ENCODE assay signal across 19 cellular contexts in the genomic region with DNA sequence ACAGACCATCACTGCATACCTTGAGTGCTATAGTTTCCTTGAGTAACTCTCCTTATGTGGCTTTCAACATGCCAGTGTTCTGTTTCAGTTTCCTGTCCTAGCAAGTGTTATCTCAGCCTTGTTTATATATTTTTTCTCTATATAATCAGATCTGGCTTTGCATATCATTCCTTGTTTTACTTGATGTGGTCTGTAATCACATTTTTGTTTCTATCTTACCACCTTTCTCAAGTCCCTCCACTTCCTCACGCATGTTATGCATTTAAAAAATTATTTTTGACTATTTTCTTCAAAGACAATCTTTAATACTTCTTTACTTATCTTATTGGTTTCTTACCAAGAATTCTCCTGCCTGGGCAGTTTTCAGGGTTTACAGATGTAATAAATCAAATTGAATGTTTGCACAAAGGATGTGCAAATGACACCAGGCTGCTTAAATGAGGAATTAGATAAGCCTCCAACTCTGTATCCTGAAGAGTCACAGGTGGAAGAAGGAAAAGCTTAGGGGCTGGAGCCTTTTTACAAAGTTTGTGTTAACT.
A peak's percentile ranks its signal among the peaks of the same experiment; 100 is the strongest.
DNase-seq lines count a peak whose midpoint lies in the region; ATAC-seq and TF ChIP-seq lines count a peak whose summit lies in the region.
"Had no signal": no experiment of that assay in that cellular context is flagged by ENCODE, and none has a peak within 500 bp of the region (broad histone marks: within the 10 kb centered on the region; RNA-seq: fewer than 3 reads in every experiment).

No MANE protein-coding gene starts in this region.

- H3K27me3 ChIP-seq in IMR-90 (ENCODE audit: control insufficient read depth, insufficient read depth, low read length) = peaks cover 4% of the 10 kb centered on the region
- H3K27me3 ChIP-seq in gastroesophageal sphincter = no peaks in the 10 kb centered on the region
- H3K27me3 ChIP-seq: SJCRH30 had no signal

- H2AFZ ChIP-seq in IMR-90 (replicated peaks; ENCODE audit: low read length, poor library complexity) = no peak overlapping the region

- H3K23ac ChIP-seq in IMR-90 (ENCODE audit: low read depth, low read length) = no peak overlapping the region

- CTCF ChIA-PET in IMR-90 (lab: Yijun Ruan, JAX) = no interaction called here

- in situ Hi-C loops in IMR-90 (cut with MboI; ENCODE audit: low sequenced_read_pairs) = loop anchor here (5.0 to 25.0 kb wide), 4 partner anchors 347 to 1322 kb away; partner anchors contain the start of gene BMPR1B

- H3K4me2 ChIP-seq in IMR-90 (ENCODE audit: low read depth, low read length) = no peak overlapping the region

- H4K91ac ChIP-seq in IMR-90 (ENCODE audit: insufficient read depth, low read depth, low read length) = no peak overlapping the region

- intact Hi-C loops in IMR-90 (cut with micrococcal nuclease) = no loop called here

- H3K56ac ChIP-seq in IMR-90 (ENCODE audit: extremely low read depth, insufficient read depth, low read length) = no peak overlapping the region

- H3K36me3 ChIP-seq in IMR-90 (ENCODE audit: control insufficient read depth, insufficient read depth, low read length) (no peaks in the 10 kb centered on the region), gastroesophageal sphincter (no peaks in the 10 kb centered on the region)
- H3K36me3 ChIP-seq: HAP-1, SJCRH30 had no signal

- TF ChIP-seq RAD21 in IMR-90 (IDR thresholded peaks at IDR 0.05; ENCODE audit: low read length) = no peak

- dilution Hi-C loops in IMR-90 (cut with HindIII; ENCODE audit: low sequenced_read_pairs, unreplicated experiment) = loop anchor here (25.0 kb wide), 1 partner anchor 472 kb away; no protein-coding TSS in a partner anchor

- BruUV-seq in IMR-90 (replicated peaks; lab: Mats Ljungman, UMichigan) = no TSS peak

- no peak overlapping the region for H2BK15ac ChIP-seq in IMR-90 (ENCODE audit: low read depth, low read length)

- no peak for TF ChIP-seq EP300 in gastroesophageal sphincter (IDR thresholded peaks at IDR 0.05)

- no peak overlapping the region for H3K14ac ChIP-seq in IMR-90 (replicated peaks; ENCODE audit: low read depth, low read length)

- no peaks in the 10 kb centered on the region for H3K9me3 ChIP-seq in IMR-90 (ENCODE audit: control insufficient read depth, insufficient read depth, low read length)
- H3K9me3 ChIP-seq in gastroesophageal sphincter = no peaks in the 10 kb centered on the region
- H3K9me3 ChIP-seq: Caco-2, HAP-1, SJCRH30 had no signal

- H3K4ac ChIP-seq in IMR-90 (ENCODE audit: low read depth, low read length) = no peak overlapping the region

- peaks cover 9% of the 10 kb centered on the region; the same call in 1 of the 2 replicates for H3K4me1 ChIP-seq in IMR-90 (ENCODE audit: control insufficient read depth, insufficient read depth, low read length)
- H3K4me1 ChIP-seq in gastroesophageal sphincter = no peaks in the 10 kb centered on the region
- H3K4me1 ChIP-seq: HAP-1 had no signal

- no peak overlapping the region for H3K18ac ChIP-seq in IMR-90 (ENCODE audit: low read depth, low read length)

- H4K5ac ChIP-seq in IMR-90 (ENCODE audit: low read depth, low read length) = no peak overlapping the region

- WGBS in IMR-90 (ENCODE audit: extremely low coverage in 2 of 2, insufficient read length in 1 of 2), 2 experiments = no CpG with 5 or more reads among the region's 1 CpG
- WGBS in gastroesophageal sphincter (ENCODE audit: low coverage in 1 of 2), 2 donors = 67 to 100% methylated on average over 1 of the region's 1 CpG

- H3K9ac ChIP-seq in IMR-90 (ENCODE audit: low read depth, low read length) = no peak overlapping the region

- H3K4me3 ChIP-seq in IMR-90 (ENCODE audit: insufficient read depth, low read depth, low read length) = no peak overlapping the region
- H3K4me3 ChIP-seq in fibroblast of the aortic adventitia (ENCODE audit: low read depth, low read length) = no peak overlapping the region
- H3K4me3 ChIP-seq in gastroesophageal sphincter = no peak overlapping the region
- H3K4me3 ChIP-seq: HAP-1, SJCRH30 had no signal

- H2AK9ac ChIP-seq in IMR-90 (replicated peaks; ENCODE audit: low read depth, low read length, poor library complexity) = no peak overlapping the region

- peak; percentile 55 for DNase-seq in IMR-90
- DNase-seq in fibroblast of the aortic adventitia (ENCODE audit: low read depth) = peak; percentile 44
- no peak for DNase-seq in activated CD8-positive, alpha-beta memory T cell treated with anti-CD3 and anti-CD28 coated beads, Interleukin-2, amount 50 U/mL, for 48 hours
- no peak for DNase-seq in NCI-H2081 treated with DMSO at 0.1 percent for 48 hours (lab: John Stamatoyannopoulos, UW)
- DNase-seq in NCI-H1436 (lab: John Stamatoyannopoulos, UW) = no peak
- DNase-seq: CD4-positive, CD25-positive, alpha-beta regulatory T cell; KG1; NCI-H1048; NCI-H345; NCI-H526 treated with DMSO at 0.1 percent for 48 hours; NK-92 treated with Interleukin-12 subunit alpha and Interleukin-12 subunit beta, amount 100 ng/mL, for 24 hours; OCI-M1; RPMI8226; SW 1271 had no signal

- H4K20me1 ChIP-seq in IMR-90 (ENCODE audit: insufficient read depth, low read length) = peaks cover 4% of the 10 kb centered on the region; the same call in 1 of the 2 replicates

- no peak overlapping the region for H2BK5ac ChIP-seq in IMR-90 (ENCODE audit: low read depth, low read length, poor library complexity, severe bottlenecking)

- no peaks in the 10 kb centered on the region for H3K9me1 ChIP-seq in IMR-90 (ENCODE audit: insufficient read depth, low read length)

- H2BK20ac ChIP-seq in IMR-90 (ENCODE audit: low read depth, low read length) = no peak overlapping the region

- ATAC-seq in IMR-90 (ENCODE audit: low read depth) (peak; percentile 49), gastroesophageal sphincter (no peak)

- H4K8ac ChIP-seq in IMR-90 (ENCODE audit: low read depth in 2 of 2, low read length in 2 of 2) = no peak overlapping the region

- POLR2A ChIA-PET in IMR-90 (lab: Charles Lee; ENCODE audit: unreplicated experiment) = no interaction called here

- H3K79me1 ChIP-seq in IMR-90 (ENCODE audit: low read depth in 1 of 2, low read length in 2 of 2) = no peaks in the 10 kb centered on the region

- no peak overlapping the region for H2BK120ac ChIP-seq in IMR-90 (ENCODE audit: low read depth, low read length)

- no peak overlapping the region for H2AK5ac ChIP-seq in IMR-90 (ENCODE audit: low read depth, low read length)

- TF ChIP-seq CTCF in IMR-90 (conservative IDR thresholded peaks at IDR 0.05; ENCODE audit: low read depth, low read length) = no peak
- no peak for TF ChIP-seq CTCF in VCaP (conservative IDR thresholded peaks at IDR 0.05)
- TF ChIP-seq CTCF in fibroblast of the aortic adventitia (IDR thresholded peaks at IDR 0.05; ENCODE audit: insufficient read depth, low read length) = no peak
- no peak for TF ChIP-seq CTCF in gastroesophageal sphincter (IDR thresholded peaks at IDR 0.05)

- TF ChIP-seq POLR2A in IMR-90 (IDR thresholded peaks at IDR 0.05; ENCODE audit: low read depth, low read length) = no peak
- TF ChIP-seq POLR2A in gastroesophageal sphincter (IDR thresholded peaks at IDR 0.05) = no peak

- H3K27ac ChIP-seq in IMR-90 (ENCODE audit: insufficient read depth, low read length) = no peak overlapping the region
- peak overlapping the region; percentile 88 for H3K27ac ChIP-seq in VCaP
- no peak overlapping the region for H3K27ac ChIP-seq in gastroesophageal sphincter
- H3K27ac ChIP-seq: SJCRH30 had no signal

TF ChIP-seq in IMR-90, 13 proteins besides CTCF, POLR2A, EP300 and RAD21:
- TF ChIP-seq ELK1 (IDR thresholded peaks at IDR 0.05; ENCODE audit: borderline replicate concordance, low read depth, low read length) = no peak
- peak; percentile 38; the same call in 1 of the 2 replicates for TF ChIP-seq CEBPB (IDR thresholded peaks at IDR 0.05; ENCODE audit: low read depth, low read length)
- no peak for TF ChIP-seq NFE2L2 (IDR thresholded peaks at IDR 0.05; ENCODE audit: low read depth, low read length)
- no peak for TF ChIP-seq BHLHE40 (IDR thresholded peaks at IDR 0.05; ENCODE audit: low read depth, low read length)
- TF ChIP-seq MAFK (IDR thresholded peaks at IDR 0.05; ENCODE audit: low read depth, low read length) = no peak
- no peak for TF ChIP-seq MAZ (IDR thresholded peaks at IDR 0.05; ENCODE audit: borderline replicate concordance, low read depth, low read length)
- no peak for TF ChIP-seq MXI1 (IDR thresholded peaks at IDR 0.05; ENCODE audit: borderline replicate concordance, low read depth, low read length)
- no peak for TF ChIP-seq RCOR1 (IDR thresholded peaks at IDR 0.05; ENCODE audit: insufficient replicate concordance, low read length)

Comparison
In these comparisons a context has a peak if more than half of its experiments do, and no peak if none do; other contexts are left out.
1. DNase-seq: peak in IMR-90 (single experiment) and fibroblast of the aortic adventitia (single experiment); none in activated CD8-positive, alpha-beta memory T cell treated with anti-CD3 and anti-CD28 coated beads, Interleukin-2, amount 50 U/mL, for 48 hours (single experiment), NCI-H2081 treated with DMSO at 0.1 percent for 48 hours (single experiment) and NCI-H1436 (single experiment).